Comparison of ENCODE assay signal across 8 cellular contexts in the genomic region with DNA sequence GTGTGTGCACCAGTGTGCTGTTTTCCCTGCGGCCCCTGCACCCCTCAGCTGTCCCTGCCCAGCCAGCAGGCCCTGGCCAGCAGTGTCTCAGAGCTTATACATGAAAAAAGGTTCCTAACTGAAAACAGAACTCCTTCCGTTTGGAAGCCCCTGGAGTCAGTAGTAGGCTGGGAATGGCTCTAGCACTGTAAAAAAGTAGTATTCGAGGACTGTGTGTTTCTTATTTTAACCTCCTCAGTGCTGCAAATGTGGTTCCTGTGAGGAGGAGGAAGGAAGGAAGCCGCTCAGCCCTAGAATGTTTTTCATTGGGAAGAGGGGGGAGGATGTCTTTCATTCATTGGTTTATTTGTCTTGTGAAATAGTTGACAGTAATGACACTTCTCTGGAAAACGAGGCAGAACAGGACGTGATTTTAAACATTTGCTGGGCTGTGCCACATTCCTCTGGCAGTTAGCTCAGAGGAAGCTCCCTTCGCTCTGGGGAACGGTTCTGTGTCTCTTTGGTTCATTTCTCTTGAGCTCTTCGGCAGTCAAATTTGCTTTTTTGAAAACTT.
DNase-seq lines count a peak whose midpoint lies in the region; ATAC-seq and TF ChIP-seq lines count a peak whose summit lies in the region.

No MANE protein-coding gene starts in this region.

- H3K4me3 ChIP-seq in HUES48 (ENCODE audit: low read depth, low read length) (peak overlapping the region; percentile 100), WERI-Rb-1 (ENCODE audit: low read depth, low read length) (peak overlapping the region; percentile 85), fibroblast of pulmonary artery (replicated peaks; ENCODE audit: low read depth, low read length) (peak overlapping the region; percentile 68), neural cell (ENCODE audit: low read length) (peak overlapping the region; percentile 88)

- no peak overlapping the region for H2AFZ ChIP-seq in neural cell (ENCODE audit: low read depth, low read length)

- H4K20me1 ChIP-seq in neural cell (ENCODE audit: insufficient read depth), result no peaks in the 10 kb centered on the region

- no peak for TF ChIP-seq EP300 in neural cell (conservative IDR thresholded peaks at IDR 0.05; ENCODE audit: poor library complexity, severe bottlenecking)

- no peaks in the 10 kb centered on the region for H3K27me3 ChIP-seq in HUES48 (ENCODE audit: control insufficient read depth, insufficient read depth, low read length)
- H3K27me3 ChIP-seq in WERI-Rb-1 (ENCODE audit: insufficient read depth, low read depth, severe bottlenecking), result no peaks in the 10 kb centered on the region
- H3K27me3 ChIP-seq in neural cell (ENCODE audit: insufficient read depth, low read depth, low read length), result no peaks in the 10 kb centered on the region

- peaks cover 26% of the 10 kb centered on the region for H3K79me2 ChIP-seq in neural cell (replicated peaks; ENCODE audit: insufficient read depth, low read length)

- H3K27ac ChIP-seq in HUES48 (ENCODE audit: low read depth, low read length) (peak overlapping the region; percentile 98), WERI-Rb-1 (peak overlapping the region; percentile 96), neural cell (ENCODE audit: low read length) (peak overlapping the region; percentile 64)

- H3K4me2 ChIP-seq in neural cell (ENCODE audit: low read length), result peak overlapping the region; percentile 76

- no peaks in the 10 kb centered on the region for H3K36me3 ChIP-seq in HUES48 (ENCODE audit: control insufficient read depth, insufficient read depth, low read length)
- H3K36me3 ChIP-seq in WERI-Rb-1, result no peaks in the 10 kb centered on the region; the same call in 1 of the 2 replicates
- no peaks in the 10 kb centered on the region for H3K36me3 ChIP-seq in neural cell (ENCODE audit: insufficient read depth, low read length)

- peak; percentile 11 for TF ChIP-seq RAD21 in neural cell (conservative IDR thresholded peaks at IDR 0.05)

- H3K4me1 ChIP-seq in HUES48 (ENCODE audit: control insufficient read depth, insufficient read depth, low read length), result peaks cover 30% of the 10 kb centered on the region

- peaks cover 10% of the 10 kb centered on the region for H3F3A ChIP-seq in neural cell (ENCODE audit: insufficient read depth, low read length, poor library complexity, severe bottlenecking)

- TF ChIP-seq CTCF in WERI-Rb-1 (IDR thresholded peaks at IDR 0.05; ENCODE audit: low read depth, low read length), result no peak
- no peak for TF ChIP-seq CTCF in fibroblast of pulmonary artery (IDR thresholded peaks at IDR 0.05; ENCODE audit: low read length, missing control alignments)
- TF ChIP-seq CTCF in neural cell (IDR thresholded peaks at IDR 0.05; ENCODE audit: poor library complexity, severe bottlenecking), result no peak

- H3K9ac ChIP-seq in HUES48 (ENCODE audit: low read depth, low read length), result peak overlapping the region; percentile 93
- H3K9ac ChIP-seq in neural cell (ENCODE audit: low read length), result peak overlapping the region; percentile 73

- no peaks in the 10 kb centered on the region for H3K9me2 ChIP-seq in neural cell (ENCODE audit: insufficient read depth, low read length)

- ATAC-seq in GM21515 (IDR thresholded peaks at IDR 0.05; ENCODE audit: unreplicated experiment) (no peak), HG03095 (IDR thresholded peaks at IDR 0.05; ENCODE audit: unreplicated experiment) (no peak)

- peak; percentile 88 for DNase-seq in COLO829 (ENCODE audit: low spot score)
- DNase-seq in WERI-Rb-1, result no peak
- DNase-seq in fibroblast of pulmonary artery (ENCODE audit: low read depth), result peak; percentile 91
- no peak for DNase-seq in activated effector memory CD4-positive, alpha-beta T cell treated with Interleukin-2 at 50 U/mL for 16 hours

- H3K9me3 ChIP-seq in HUES48 (ENCODE audit: control insufficient read depth, insufficient read depth, low read length) (no peaks in the 10 kb centered on the region), WERI-Rb-1 (ENCODE audit: severe bottlenecking) (no peaks in the 10 kb centered on the region), neural cell (ENCODE audit: low read length) (no peaks in the 10 kb centered on the region)

TF ChIP-seq in neural cell, 6 proteins besides CTCF, POLR2A, EP300 and RAD21:
- TF ChIP-seq TAF1 (IDR thresholded peaks at IDR 0.05; ENCODE audit: low read depth) (no peak), EZH2 (IDR thresholded peaks at IDR 0.05; ENCODE audit: borderline replicate concordance, insufficient read depth, low read length, poor library complexity, severe bottlenecking) (no peak), POLR2AphosphoS5 (IDR thresholded peaks at IDR 0.05) (no peak), MXI1 (conservative IDR thresholded peaks at IDR 0.05; ENCODE audit: poor library complexity, severe bottlenecking) (peak; percentile 36), SMC3 (conservative IDR thresholded peaks at IDR 0.05; ENCODE audit: poor library complexity) (no peak)
- TF ChIP-seq, protein P1, sequence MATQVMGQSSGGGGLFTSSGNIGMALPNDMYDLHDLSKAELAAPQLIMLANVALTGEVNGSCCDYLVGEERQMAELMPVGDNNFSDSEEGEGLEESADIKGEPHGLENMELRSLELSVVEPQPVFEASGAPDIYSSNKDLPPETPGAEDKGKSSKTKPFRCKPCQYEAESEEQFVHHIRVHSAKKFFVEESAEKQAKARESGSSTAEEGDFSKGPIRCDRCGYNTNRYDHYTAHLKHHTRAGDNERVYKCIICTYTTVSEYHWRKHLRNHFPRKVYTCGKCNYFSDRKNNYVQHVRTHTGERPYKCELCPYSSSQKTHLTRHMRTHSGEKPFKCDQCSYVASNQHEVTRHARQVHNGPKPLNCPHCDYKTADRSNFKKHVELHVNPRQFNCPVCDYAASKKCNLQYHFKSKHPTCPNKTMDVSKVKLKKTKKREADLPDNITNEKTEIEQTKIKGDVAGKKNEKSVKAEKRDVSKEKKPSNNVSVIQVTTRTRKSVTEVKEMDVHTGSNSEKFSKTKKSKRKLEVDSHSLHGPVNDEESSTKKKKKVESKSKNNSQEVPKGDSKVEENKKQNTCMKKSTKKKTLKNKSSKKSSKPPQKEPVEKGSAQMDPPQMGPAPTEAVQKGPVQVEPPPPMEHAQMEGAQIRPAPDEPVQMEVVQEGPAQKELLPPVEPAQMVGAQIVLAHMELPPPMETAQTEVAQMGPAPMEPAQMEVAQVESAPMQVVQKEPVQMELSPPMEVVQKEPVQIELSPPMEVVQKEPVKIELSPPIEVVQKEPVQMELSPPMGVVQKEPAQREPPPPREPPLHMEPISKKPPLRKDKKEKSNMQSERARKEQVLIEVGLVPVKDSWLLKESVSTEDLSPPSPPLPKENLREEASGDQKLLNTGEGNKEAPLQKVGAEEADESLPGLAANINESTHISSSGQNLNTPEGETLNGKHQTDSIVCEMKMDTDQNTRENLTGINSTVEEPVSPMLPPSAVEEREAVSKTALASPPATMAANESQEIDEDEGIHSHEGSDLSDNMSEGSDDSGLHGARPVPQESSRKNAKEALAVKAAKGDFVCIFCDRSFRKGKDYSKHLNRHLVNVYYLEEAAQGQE (IDR thresholded peaks at IDR 0.05; ENCODE audit: borderline replicate concordance), result no peak

Comparison
In these comparisons a context has a peak if more than half of its experiments do, and no peak if none do; other contexts are left out.
1. DNase-seq: peak in COLO829 (single experiment) and fibroblast of pulmonary artery (single experiment); none in WERI-Rb-1 (single experiment) and activated effector memory CD4-positive, alpha-beta T cell treated with Interleukin-2 at 50 U/mL for 16 hours (single experiment).
2. Peak in every context shown above with its lines, with median percentiles within 50 percentile points of each other: H3K27ac ChIP-seq and H3K4me3 ChIP-seq.